In genomic region chr2:147910990-147911473, GRCh38 we compare ENCODE assay signal across 8 cellular contexts.
A peak's percentile ranks its signal among the peaks of the same experiment; 100 is the strongest.
DNase-seq lines count a peak whose midpoint lies in the region; ATAC-seq and TF ChIP-seq lines count a peak whose summit lies in the region.

No MANE protein-coding gene starts in this region.

- POLR2A ChIA-PET in HEK293T (lab: Yijun Ruan, JAX): no interaction called here

- CTCF ChIA-PET in HEK293T (lab: Yijun Ruan, JAX): interaction anchor here (0.8 kb wide), 1 partner anchor 66 kb away, joined by 3 read pairs; the partner anchor contains the start of gene ACVR2A

- DNase-seq in DMS153 treated with DMSO at 0.1 percent for 48 hours (lab: John Stamatoyannopoulos, UW; ENCODE audit: unreplicated experiment) (peak; percentile 72), HEK293T (ENCODE audit: extremely low spot score) (peak; percentile 21), NCI-H446 treated with DMSO at 0.1 percent for 48 hours (lab: John Stamatoyannopoulos, UW) (peak; percentile 42), foreskin melanocyte (peak; percentile 52), pulmonary artery endothelial cell (ENCODE audit: low read depth, low spot score) (peak; percentile 72)
- peak; percentile 3 to 5 for DNase-seq in activated CD4-positive, alpha-beta T cell treated with anti-CD3 and anti-CD28 coated beads, Interleukin-2, amount 50 U/mL, for 4 hours

- ATAC-seq in GM18519 (IDR thresholded peaks at IDR 0.05; ENCODE audit: low FRiP score, unreplicated experiment) (no peak), HG02852 (IDR thresholded peaks at IDR 0.05; ENCODE audit: unreplicated experiment) (no peak)

TF ChIP-seq in HEK293T, 16 proteins besides CTCF, POLR2A, EP300 and RAD21:
- TF ChIP-seq ELF4 (IDR thresholded peaks at IDR 0.05) (no peak), FOXA1 (IDR thresholded peaks at IDR 0.05) (no peak), SP1 (IDR thresholded peaks at IDR 0.05) (no peak), BHLHE40 (IDR thresholded peaks at IDR 0.05; ENCODE audit: borderline replicate concordance) (no peak), FOXM1 (IDR thresholded peaks at IDR 0.05; ENCODE audit: borderline replicate concordance) (no peak), TARDBP (IDR thresholded peaks at IDR 0.05) (no peak), FOXK2 (IDR thresholded peaks at IDR 0.05) (no peak), CTBP1 (IDR thresholded peaks at IDR 0.05; ENCODE audit: borderline replicate concordance) (no peak), HDGF (IDR thresholded peaks at IDR 0.05; ENCODE audit: borderline replicate concordance) (no peak), SUZ12 (IDR thresholded peaks at IDR 0.05) (no peak), L3MBTL2 (conservative IDR thresholded peaks at IDR 0.05) (no peak), ARNT (IDR thresholded peaks at IDR 0.05) (no peak), LEF1 (IDR thresholded peaks at IDR 0.05; ENCODE audit: borderline replicate concordance) (no peak)
- TF ChIP-seq, protein P1, sequence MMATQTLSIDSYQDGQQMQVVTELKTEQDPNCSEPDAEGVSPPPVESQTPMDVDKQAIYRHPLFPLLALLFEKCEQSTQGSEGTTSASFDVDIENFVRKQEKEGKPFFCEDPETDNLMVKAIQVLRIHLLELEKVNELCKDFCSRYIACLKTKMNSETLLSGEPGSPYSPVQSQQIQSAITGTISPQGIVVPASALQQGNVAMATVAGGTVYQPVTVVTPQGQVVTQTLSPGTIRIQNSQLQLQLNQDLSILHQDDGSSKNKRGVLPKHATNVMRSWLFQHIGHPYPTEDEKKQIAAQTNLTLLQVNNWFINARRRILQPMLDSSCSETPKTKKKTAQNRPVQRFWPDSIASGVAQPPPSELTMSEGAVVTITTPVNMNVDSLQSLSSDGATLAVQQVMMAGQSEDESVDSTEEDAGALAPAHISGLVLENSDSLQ (IDR thresholded peaks at IDR 0.05): no peak

Comparison
In these comparisons a context has a peak if more than half of its experiments do, and no peak if none do; other contexts are left out.
1. DNase-seq: peak in every context shown above with its lines; median percentile 72 in DMS153 treated with DMSO at 0.1 percent for 48 hours; 72 in pulmonary artery endothelial cell; 52 in foreskin melanocyte; 42 in NCI-H446 treated with DMSO at 0.1 percent for 48 hours; 21 in HEK293T; 4 in activated CD4-positive, alpha-beta T cell treated with anti-CD3 and anti-CD28 coated beads, Interleukin-2, amount 50 U/mL, for 4 hours.